In the genomic region with DNA sequence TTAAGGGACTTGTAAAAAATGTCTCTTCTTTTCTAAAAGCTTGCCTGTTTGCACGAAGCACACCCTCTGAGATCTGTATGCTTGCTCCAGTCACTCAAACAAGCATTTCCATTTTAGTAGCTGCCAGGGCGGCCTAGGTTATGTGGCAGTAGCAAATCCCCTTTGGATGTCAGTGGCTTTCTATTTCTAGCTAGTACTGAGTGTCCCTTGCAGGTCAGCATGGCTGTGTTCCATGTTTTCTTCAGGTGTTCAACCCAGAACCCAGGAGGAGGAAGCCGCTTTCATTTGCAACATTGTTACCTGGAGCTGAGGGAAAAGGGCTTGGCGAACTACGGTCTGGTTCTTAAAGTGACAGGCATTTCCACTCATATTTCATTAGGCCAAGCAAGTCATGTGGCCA, we compare ENCODE assay signal across 24 cellular contexts. TPM values are rescaled to one million over a fixed set of nuclear protein-coding genes. Genes with fewer than 3 reads are reported as not detected.
DNase-seq lines count a peak whose midpoint lies in the region; ATAC-seq, FAIRE-seq and TF ChIP-seq lines count a peak whose summit lies in the region.
"Had no signal": no experiment of that assay in that cellular context is flagged by ENCODE, and none has a peak within 500 bp of the region (broad histone marks: within the 10 kb centered on the region; RNA-seq: fewer than 3 reads in every experiment).

No MANE protein-coding gene starts in this region.

- H2AK5ac ChIP-seq in IMR-90 (ENCODE audit: low read depth, low read length) = peak overlapping the region; percentile 56; the same call in 1 of the 2 replicates

- peak overlapping the region; percentile 38 for H2AFZ ChIP-seq in IMR-90 (replicated peaks; ENCODE audit: low read length, poor library complexity)
- H2AFZ ChIP-seq: GM23248 had no signal

- H3K27me3 Mint-ChIP-seq in nephron (ENCODE audit: low read depth) = peaks cover 10% of the 10 kb centered on the region

- H3K4ac ChIP-seq in IMR-90 (ENCODE audit: low read depth, low read length) = peak overlapping the region; percentile 47; the same call in 1 of the 2 replicates

- no peak overlapping the region for H3K4me3 ChIP-seq in IMR-90 (ENCODE audit: insufficient read depth, low read depth, low read length)
- H3K4me3 ChIP-seq in testis = no peak overlapping the region
- H3K4me3 ChIP-seq: GM23248, HAP-1 had no signal

- H3K14ac ChIP-seq in IMR-90 (replicated peaks; ENCODE audit: low read depth, low read length) = no peak overlapping the region; the same call in 1 of the 2 replicates

- no peaks in the 10 kb centered on the region for H3K36me3 Mint-ChIP-seq in nephron (ENCODE audit: low read depth)
- H3K36me3 Mint-ChIP-seq: CD14-positive monocyte had no signal

- H3K18ac ChIP-seq in IMR-90 (ENCODE audit: low read depth, low read length) = no peak overlapping the region

- FAIRE-seq in RCC 7860 (lab: Jason Lieb, UNC) = no peak
- FAIRE-seq: HTR-8/SVneo had no signal

- 67% methylated on average over 2 of the region's 5 CpGs; no CpG with 5 or more reads in 1 of the 2 experiments for WGBS in IMR-90 (ENCODE audit: extremely low coverage in 2 of 2, insufficient read length in 1 of 2), 2 experiments
- 33 to 34% methylated on average over 5 of the region's 5 CpGs for WGBS in testis, 2 donors

- H3K36me3 ChIP-seq in IMR-90 (ENCODE audit: control insufficient read depth, insufficient read depth, low read length) (no peaks in the 10 kb centered on the region), testis (ENCODE audit: low read depth, missing control alignments) (no peaks in the 10 kb centered on the region)
- H3K36me3 ChIP-seq: BE2C, HAP-1 had no signal

- no peak overlapping the region for H4K5ac ChIP-seq in IMR-90 (ENCODE audit: low read depth, low read length)

- H2BK15ac ChIP-seq in IMR-90 (ENCODE audit: low read depth, low read length) = no peak overlapping the region; the same call in 2 of the 3 replicates

- H3K27ac ChIP-seq in IMR-90 (ENCODE audit: insufficient read depth, low read length) = no peak overlapping the region
- no peak overlapping the region for H3K27ac ChIP-seq in testis
- H3K27ac ChIP-seq: GM23248, RWPE1 had no signal

- dilution Hi-C loops in IMR-90 (cut with HindIII; ENCODE audit: low sequenced_read_pairs, unreplicated experiment) = no loop called here

- TF ChIP-seq CTCF in IMR-90 (conservative IDR thresholded peaks at IDR 0.05; ENCODE audit: low read depth, low read length) (no peak), nephron (IDR thresholded peaks at IDR 0.05; ENCODE audit: unreplicated experiment in 3 of 3) (no peak), testis (IDR thresholded peaks at IDR 0.05) (no peak)

- no peaks in the 10 kb centered on the region for H4K20me1 ChIP-seq in IMR-90 (ENCODE audit: insufficient read depth, low read length)

- H3K9me3 Mint-ChIP-seq in nephron = no peaks in the 10 kb centered on the region
- H3K9me3 Mint-ChIP-seq: CD14-positive monocyte, HFFc6 had no signal

- H2AK9ac ChIP-seq in IMR-90 (replicated peaks; ENCODE audit: low read depth, low read length, poor library complexity) = no peak overlapping the region

- H2BK5ac ChIP-seq in IMR-90 (ENCODE audit: low read depth, low read length, poor library complexity, severe bottlenecking) = no peak overlapping the region

- TF ChIP-seq POLR2A in IMR-90 (IDR thresholded peaks at IDR 0.05; ENCODE audit: low read depth, low read length) = no peak
- no peak for TF ChIP-seq POLR2A in testis (IDR thresholded peaks at IDR 0.05)

- no peak overlapping the region for H4K91ac ChIP-seq in IMR-90 (ENCODE audit: insufficient read depth, low read depth, low read length)

- peaks cover 27% of the 10 kb centered on the region for H3K4me1 Mint-ChIP-seq in nephron
- H3K4me1 Mint-ChIP-seq: CD14-positive monocyte had no signal

- H3K27me3 ChIP-seq in IMR-90 (ENCODE audit: control insufficient read depth, insufficient read depth, low read length) (no peaks in the 10 kb centered on the region), testis (no peaks in the 10 kb centered on the region)
- H3K27me3 ChIP-seq: BE2C had no signal

- H3K4me1 ChIP-seq in IMR-90 (ENCODE audit: control insufficient read depth, insufficient read depth, low read length) (peaks cover 22% of the 10 kb centered on the region), testis (peaks cover 3% of the 10 kb centered on the region)
- H3K4me1 ChIP-seq: BE2C, HAP-1 had no signal

- peaks cover 0 to 16% of the 10 kb centered on the region in 2 experiments; a peak in 3 of 4 replicates for H3K79me1 ChIP-seq in IMR-90 (ENCODE audit: low read depth in 1 of 2, low read length in 2 of 2)

- no TSS peak for BruUV-seq in IMR-90 (replicated peaks; lab: Mats Ljungman, UMichigan)

- peak overlapping the region; percentile 12; the same call in 1 of the 2 replicates for H2BK20ac ChIP-seq in IMR-90 (ENCODE audit: low read depth, low read length)

- peak; percentile 1 for DNase-seq in G401 (ENCODE audit: low spot score)
- no peak for DNase-seq in IMR-90
- DNase-seq in testis = peak; percentile 46
- DNase-seq in RCC 7860 (ENCODE audit: low spot score) = no peak
- no peak for DNase-seq in stimulated activated naive CD4-positive, alpha-beta T cell (lab: John Stamatoyannopoulos, UW)
- DNase-seq in A172 (ENCODE audit: low spot score) = no peak
- DNase-seq: BE2C, Calu3, DND-41, GM23248, HFFc6, KBM-7, MM.1S, NCI-H2029, NCI-H2227 treated with DMSO at 0.1 percent for 48 hours, NCI-H69, SHP77 had no signal

- POLR2A ChIA-PET in IMR-90 (lab: Charles Lee; ENCODE audit: unreplicated experiment) = no interaction called here

- H3K9me1 ChIP-seq in IMR-90 (ENCODE audit: insufficient read depth, low read length) = peaks cover 21% of the 10 kb centered on the region

- no peak overlapping the region for H3K56ac ChIP-seq in IMR-90 (ENCODE audit: extremely low read depth, insufficient read depth, low read length)

- H2BK120ac ChIP-seq in IMR-90 (ENCODE audit: low read depth, low read length) = peak overlapping the region; percentile 38

- H3K9me3 ChIP-seq in IMR-90 (ENCODE audit: control insufficient read depth, insufficient read depth, low read length) = no peaks in the 10 kb centered on the region
- no peaks in the 10 kb centered on the region for H3K9me3 ChIP-seq in testis
- H3K9me3 ChIP-seq: BE2C, HAP-1 had no signal

- H4K8ac ChIP-seq in IMR-90 (ENCODE audit: low read depth in 2 of 2, low read length in 2 of 2) = no peak overlapping the region

- no peak for TF ChIP-seq RAD21 in IMR-90 (IDR thresholded peaks at IDR 0.05; ENCODE audit: low read length)

- CTCF ChIA-PET in IMR-90 (lab: Yijun Ruan, JAX) = no interaction called here

- no peak for ATAC-seq in IMR-90 (ENCODE audit: low read depth)

- in situ Hi-C loops in G401 (cut with HindIII; ENCODE audit: low sequenced_read_pairs) = no loop called here
- in situ Hi-C loops in IMR-90 (cut with MboI; ENCODE audit: low sequenced_read_pairs) = no loop called here

- no peak overlapping the region for H3K4me2 ChIP-seq in IMR-90 (ENCODE audit: low read depth, low read length)

- intact Hi-C loops in IMR-90 (cut with micrococcal nuclease) = loop anchor here (5.0 kb wide), 1 partner anchor 48 kb away; no protein-coding TSS in a partner anchor
- intact Hi-C loops in testis (cut with DNase I; ENCODE audit: low total_unique reads) = no loop called here

- H3K23ac ChIP-seq in IMR-90 (ENCODE audit: low read depth, low read length) = peak overlapping the region; percentile 1; the same call in 1 of the 2 replicates

- peak overlapping the region; percentile 21 to 40 (median 39) for H3K27ac Mint-ChIP-seq in nephron
- H3K27ac Mint-ChIP-seq: CD14-positive monocyte, HFFc6 had no signal

- no peak overlapping the region for H3K4me3 Mint-ChIP-seq in nephron
- H3K4me3 Mint-ChIP-seq: CD14-positive monocyte, HFFc6 had no signal

- no peak overlapping the region for H3K9ac ChIP-seq in IMR-90 (ENCODE audit: low read depth, low read length)
- H3K9ac ChIP-seq: GM23248 had no signal

TF ChIP-seq in IMR-90, 13 proteins besides CTCF, POLR2A, EP300 and RAD21:
- TF ChIP-seq CHD1 (IDR thresholded peaks at IDR 0.05; ENCODE audit: low read depth, low read length) (no peak), NFE2L2 (IDR thresholded peaks at IDR 0.05; ENCODE audit: low read depth, low read length) (no peak), SMC3 (IDR thresholded peaks at IDR 0.05; ENCODE audit: low read depth, low read length) (no peak)
- TF ChIP-seq, protein P1, sequence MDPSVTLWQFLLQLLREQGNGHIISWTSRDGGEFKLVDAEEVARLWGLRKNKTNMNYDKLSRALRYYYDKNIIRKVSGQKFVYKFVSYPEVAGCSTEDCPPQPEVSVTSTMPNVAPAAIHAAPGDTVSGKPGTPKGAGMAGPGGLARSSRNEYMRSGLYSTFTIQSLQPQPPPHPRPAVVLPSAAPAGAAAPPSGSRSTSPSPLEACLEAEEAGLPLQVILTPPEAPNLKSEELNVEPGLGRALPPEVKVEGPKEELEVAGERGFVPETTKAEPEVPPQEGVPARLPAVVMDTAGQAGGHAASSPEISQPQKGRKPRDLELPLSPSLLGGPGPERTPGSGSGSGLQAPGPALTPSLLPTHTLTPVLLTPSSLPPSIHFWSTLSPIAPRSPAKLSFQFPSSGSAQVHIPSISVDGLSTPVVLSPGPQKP (IDR thresholded peaks at IDR 0.05; ENCODE audit: borderline replicate concordance, low read depth, low read length) = no peak

RNA-seq across cellular contexts. Expression of a gene that starts 36.4 kb away (rescaled TPM):
- total RNA-seq in G401 (2014; rRNA removed; shearing (Covaris generic)) = 1.5 and 3.1 TPM in 2 replicates
- total RNA-seq in IMR-90 (2012; rRNA removed) (15.2 and 23.9 TPM in 2 replicates), testis (1 to 10 TPM; 4.6 to 5.9 TPM)
- polyA plus RNA-seq in IMR-90 (2012; rRNA removed) (25.8 and 29.9 TPM in 2 replicates), testis (ENCODE audit: insufficient read depth, low read depth, low replicate concordance) (1.4 TPM)
- polyA plus RNA-seq in IMR-90 (2012; cell fraction: cytosol; rRNA removed) = 59.6 and 70.0 TPM in 2 replicates
- 22.9 and 59.6 TPM in 2 replicates for polyA plus RNA-seq in IMR-90 (2012; cell fraction: nucleus; rRNA removed; ENCODE audit: low replicate concordance)
- total RNA-seq in A172 (2014; rRNA removed; shearing (Covaris generic)) = 4.6 and 7.6 TPM in 2 replicates
- total RNA-seq: SK-MEL-5 had no signal
- polyA plus RNA-seq: CD14-positive monocyte had no signal

RNA-seq across cellular contexts. Expression of a gene that starts 48.1 kb away (rescaled TPM):
- total RNA-seq in G401 (2014; rRNA removed; shearing (Covaris generic)) = 7.0 and 7.6 TPM in 2 replicates
- 0.90 and 1.1 TPM in 2 replicates for total RNA-seq in IMR-90 (2012; rRNA removed)
- polyA plus RNA-seq in IMR-90 (2012; rRNA removed) = 6.4 and 9.2 TPM in 2 replicates
- 5.5 and 8.7 TPM in 2 replicates for polyA plus RNA-seq in IMR-90 (2012; cell fraction: cytosol; rRNA removed)
- polyA plus RNA-seq in IMR-90 (2012; cell fraction: nucleus; rRNA removed; ENCODE audit: low replicate concordance) = 4.3 and 7.4 TPM in 2 replicates
- 10 to 100 TPM in 1 of 2 donors, 1 to 10 TPM in 1; 7.6 to 11.2 TPM for total RNA-seq in testis
- polyA plus RNA-seq in testis (ENCODE audit: insufficient read depth, low read depth, low replicate concordance) = 3.9 TPM
- 1.3 and 2.3 TPM in 2 replicates for total RNA-seq in A172 (2014; rRNA removed; shearing (Covaris generic))
- total RNA-seq: NCI-H460, SK-MEL-5 had no signal
- polyA plus RNA-seq: CD14-positive monocyte had no signal

RNA-seq across cellular contexts. Expression of a gene that starts 59.7 kb away (rescaled TPM):
- total RNA-seq in G401 (2014; rRNA removed; shearing (Covaris generic)) = 8.2 and 10.1 TPM in 2 replicates
- total RNA-seq in IMR-90 (2012; rRNA removed) = 7.8 and 8.2 TPM in 2 replicates
- 13.7 and 16.8 TPM in 2 replicates for polyA plus RNA-seq in IMR-90 (2012; rRNA removed)
- polyA plus RNA-seq in IMR-90 (2012; cell fraction: cytosol; rRNA removed) = 5.6 and 7.9 TPM in 2 replicates
- polyA plus RNA-seq in IMR-90 (2012; cell fraction: nucleus; rRNA removed; ENCODE audit: low replicate concordance) = 71.8 and 97.1 TPM in 2 replicates
- total RNA-seq in testis = 10 to 100 TPM; 45.0 to 55.6 TPM
- 42.2 TPM for polyA plus RNA-seq in testis (ENCODE audit: insufficient read depth, low read depth, low replicate concordance)
- total RNA-seq in A172 (2014; rRNA removed; shearing (Covaris generic)) = 7.8 and 16.2 TPM in 2 replicates

Comparison
In these comparisons a context has a peak if more than half of its experiments do, and no peak if none do; other contexts are left out.
1. DNase-seq: peak in G401 (single experiment) and testis (single experiment); none in IMR-90 (single experiment), RCC 7860 (single experiment), stimulated activated naive CD4-positive, alpha-beta T cell (0 of 6) and A172 (single experiment).